Comparison of ENCODE assay signal across 1 cellular context in the genomic region with DNA sequence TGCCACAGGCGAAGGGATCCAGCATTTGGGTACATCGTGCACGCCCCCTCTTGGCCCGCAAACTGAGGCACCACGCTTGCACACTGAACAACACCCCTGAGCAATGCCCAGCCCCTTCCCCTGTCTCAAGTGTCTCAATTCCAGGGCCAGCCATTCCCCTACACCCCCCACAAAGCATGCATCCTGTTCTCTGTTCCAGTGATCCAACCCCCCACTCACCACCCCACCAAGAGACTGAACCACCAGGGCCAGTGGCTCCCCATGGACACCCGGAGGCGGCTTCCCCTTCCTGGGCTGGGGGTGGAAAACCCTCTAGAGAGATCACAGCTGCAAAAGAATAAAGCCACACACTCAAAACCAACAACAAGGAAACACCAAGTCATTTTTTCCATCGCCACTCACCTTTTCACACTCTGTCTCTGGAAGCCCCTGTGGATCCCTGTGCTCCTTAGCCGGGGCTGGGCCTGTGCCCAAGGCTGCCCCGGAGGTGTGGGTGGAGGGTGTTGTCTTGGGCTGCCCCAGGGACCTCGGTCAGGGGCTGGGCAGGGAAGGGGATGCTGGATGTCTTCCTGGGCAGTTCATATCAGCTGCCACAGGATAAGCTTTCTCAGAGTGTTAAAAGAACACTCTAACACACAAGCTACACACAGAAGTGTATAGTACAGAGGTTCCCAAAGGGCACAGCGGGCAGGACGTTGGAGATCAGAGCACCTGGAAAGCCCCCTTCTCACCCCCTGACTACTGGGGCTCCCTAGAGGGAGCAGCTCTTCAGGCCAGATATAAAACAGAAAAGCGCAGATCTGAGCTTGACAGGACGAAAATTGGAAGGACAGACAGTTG.
TF ChIP-seq lines count a peak whose summit lies in the region.

No MANE protein-coding gene starts in this region.

TF ChIP-seq in endothelial cell of umbilical vein, 7 proteins besides CTCF, POLR2A, EP300 and RAD21 (continued from another document):
- TF ChIP-seq MAX (IDR thresholded peaks at IDR 0.05; ENCODE audit: insufficient read depth, insufficient read length) (no peak), FOS (IDR thresholded peaks at IDR 0.05; ENCODE audit: borderline replicate concordance, insufficient read depth, low read length) (no peak), MYC (IDR thresholded peaks at IDR 0.05; ENCODE audit: low read depth, low read length) (no peak), EZH2 (IDR thresholded peaks at IDR 0.05; ENCODE audit: borderline replicate concordance, low read depth, low read length, severe bottlenecking) (no peak)
TF ChIP-seq in endothelial cell of umbilical vein: peak in this region for 0.
